8 cellular contexts compared by ENCODE assay signal in genomic region chr9:134055981-134056461, GRCh38. TPM values are rescaled to one million over a fixed set of nuclear protein-coding genes. Genes with fewer than 3 reads are reported as not detected.
DNase-seq lines count a peak whose midpoint lies in the region; FAIRE-seq and TF ChIP-seq lines count a peak whose summit lies in the region.

No MANE protein-coding gene starts in this region.

- H3K4me3 Mint-ChIP-seq in nephron = no peak overlapping the region

- H3K27ac ChIP-seq in esophagus (ENCODE audit: low read depth in 2 of 2, low read length in 1 of 2) = peak overlapping the region; percentile 64 to 76

- peak overlapping the region in 2 of 3 experiments; percentile 44 to 66 for H3K27ac Mint-ChIP-seq in nephron

- DNase-seq in AG08395 (ENCODE audit: low spot score) (peak; percentile 94), NCI-H2196 (lab: John Stamatoyannopoulos, UW; ENCODE audit: unreplicated experiment) (peak; percentile 89), NCI-H446 treated with DMSO at 0.1 percent for 48 hours (lab: John Stamatoyannopoulos, UW) (no peak), D721Med (ENCODE audit: insufficient read length, low spot score) (no peak), KBM-7 (no peak)
- DNase-seq in stimulated activated CD4-positive, alpha-beta T cell treated with anti-CD3 and anti-CD28 coated beads, Interleukin-4, amount 100 ng/mL, for 24 hours = no peak

- peaks cover 13 to 39% of the 10 kb centered on the region in 2 donors for H3K4me1 ChIP-seq in esophagus (ENCODE audit: control insufficient read depth in 2 of 2, insufficient read depth in 2 of 2, low read length in 1 of 2)

- H3K36me3 Mint-ChIP-seq in nephron (ENCODE audit: low read depth) = peaks cover 8% of the 10 kb centered on the region

- H3K27me3 Mint-ChIP-seq in nephron (ENCODE audit: low read depth) = no peaks in the 10 kb centered on the region

- FAIRE-seq in D721Med (lab: Jason Lieb, UNC) = no peak

- H3K9me3 ChIP-seq in esophagus (ENCODE audit: control insufficient read depth in 2 of 2, insufficient read depth in 1 of 2, low read depth in 1 of 2, low read length in 1 of 2) = no peaks in the 10 kb centered on the region

- in situ Hi-C loops in KBM-7 (cut with MboI; ENCODE audit: low pct_unique_long_range_greater_than_20kb, low sequenced_read_pairs) = no loop called here

- peaks cover 0 to 23% of the 10 kb centered on the region in 2 donors for H3K36me3 ChIP-seq in esophagus (ENCODE audit: control insufficient read depth in 2 of 2, insufficient read depth in 2 of 2, low read length in 1 of 2)

- peaks cover 44% of the 10 kb centered on the region for H3K4me1 Mint-ChIP-seq in nephron

- no peaks in the 10 kb centered on the region for H3K9me3 Mint-ChIP-seq in nephron

- peak overlapping the region in 1 of 2 donors; percentile 3 for H3K4me3 ChIP-seq in esophagus (ENCODE audit: low read depth in 1 of 2, low read length in 2 of 2)

- WGBS in esophagus, 2 donors = 13 to 16% methylated on average over 13 of the region's 13 CpGs

- no peaks in the 10 kb centered on the region for H3K27me3 ChIP-seq in esophagus (ENCODE audit: control insufficient read depth in 1 of 2, insufficient read depth in 2 of 2, low read length in 2 of 2)

- TF ChIP-seq CTCF in nephron (IDR thresholded peaks at IDR 0.05; ENCODE audit: unreplicated experiment in 3 of 3) = no peak
- no peak for TF ChIP-seq CTCF in D721Med (IDR thresholded peaks at IDR 0.05; ENCODE audit: insufficient read depth, missing control alignments)

RNA-seq across cellular contexts. Expression of gene BRD3, which starts 11.8 kb away (rescaled TPM):
- polyA plus RNA-seq in esophagus = 1 to 10 TPM; 4.5 to 6.6 TPM

RNA-seq across cellular contexts. Expression of gene BRD3OS, which starts 30.7 kb away (rescaled TPM):
- 1 to 10 TPM; 2.7 to 3.5 TPM for polyA plus RNA-seq in esophagus

Comparison
In these comparisons a context has a peak if more than half of its experiments do, and no peak if none do; other contexts are left out.
1. DNase-seq: peak in AG08395 (single experiment) and NCI-H2196 (single experiment); none in NCI-H446 treated with DMSO at 0.1 percent for 48 hours (single experiment), D721Med (single experiment), stimulated activated CD4-positive, alpha-beta T cell treated with anti-CD3 and anti-CD28 coated beads, Interleukin-4, amount 100 ng/mL, for 24 hours (single experiment) and KBM-7 (single experiment).